ENCODE assay signal across 8 cellular contexts in genomic region chr6:167467282-167467681, GRCh38.
"Had no signal": no experiment of that assay in that cellular context is flagged by ENCODE, and none has a peak within 500 bp of the region (broad histone marks: within the 10 kb centered on the region; RNA-seq: fewer than 3 reads in every experiment).

No MANE protein-coding gene starts in this region.

- DNase-seq: GOT3, H9, HCEC 1CT, IMR-90, KBM-7 had no signal

- FAIRE-seq: H54 had no signal

- H3K27ac ChIP-seq: HL-60, KMS-11 had no signal

- H3K27ac Mint-ChIP-seq: H9 had no signal

- H3K4me2 ChIP-seq: KMS-11 had no signal

- H3K9me3 Mint-ChIP-seq: H9 had no signal

- H3K4me3 Mint-ChIP-seq: H9 had no signal

- H3K9ac ChIP-seq: KMS-11 had no signal
